1 cellular context compared by ENCODE assay signal in the genomic region with DNA sequence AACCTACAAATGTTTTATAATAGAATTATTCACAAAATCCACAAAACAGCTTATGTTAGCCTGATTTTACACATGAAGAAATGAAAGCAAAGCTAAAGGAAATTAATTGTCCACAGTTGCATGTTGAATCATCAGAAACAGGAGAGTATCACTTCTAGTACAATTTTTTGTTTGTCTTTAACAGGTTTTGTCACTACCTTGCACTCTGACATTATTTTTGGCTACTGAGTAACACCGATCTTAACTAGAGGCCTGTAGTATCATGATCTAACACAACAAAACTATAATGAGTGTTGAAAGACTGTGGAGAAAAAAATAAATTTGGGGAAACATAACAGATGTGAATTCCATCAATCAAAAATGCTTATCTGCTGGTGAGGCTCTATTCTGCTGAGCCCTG.
TF ChIP-seq lines count a peak whose summit lies in the region.

No MANE protein-coding gene starts in this region.

TF ChIP-seq in SK-N-SH treated with all-trans-retinoic acid at 6 μM for 48 hours, 23 proteins besides CTCF, POLR2A, EP300 and RAD21 (continued from another document):
- TF ChIP-seq PPARA (CRISPR knock-in tag; IDR thresholded peaks at IDR 0.05; ENCODE audit: borderline replicate concordance) (no peak), ESRRG (CRISPR knock-in tag; IDR thresholded peaks at IDR 0.05) (no peak), ZNF565 (CRISPR knock-in tag; conservative IDR thresholded peaks at IDR 0.05; ENCODE audit: low read depth) (no peak), BACH2 (CRISPR knock-in tag; IDR thresholded peaks at IDR 0.05; ENCODE audit: borderline replicate concordance) (no peak), OSR1 (CRISPR knock-in tag; IDR thresholded peaks at IDR 0.05) (no peak), TOX (CRISPR knock-in tag; IDR thresholded peaks at IDR 0.05; ENCODE audit: borderline replicate concordance) (no peak)
- TF ChIP-seq, protein P1, sequence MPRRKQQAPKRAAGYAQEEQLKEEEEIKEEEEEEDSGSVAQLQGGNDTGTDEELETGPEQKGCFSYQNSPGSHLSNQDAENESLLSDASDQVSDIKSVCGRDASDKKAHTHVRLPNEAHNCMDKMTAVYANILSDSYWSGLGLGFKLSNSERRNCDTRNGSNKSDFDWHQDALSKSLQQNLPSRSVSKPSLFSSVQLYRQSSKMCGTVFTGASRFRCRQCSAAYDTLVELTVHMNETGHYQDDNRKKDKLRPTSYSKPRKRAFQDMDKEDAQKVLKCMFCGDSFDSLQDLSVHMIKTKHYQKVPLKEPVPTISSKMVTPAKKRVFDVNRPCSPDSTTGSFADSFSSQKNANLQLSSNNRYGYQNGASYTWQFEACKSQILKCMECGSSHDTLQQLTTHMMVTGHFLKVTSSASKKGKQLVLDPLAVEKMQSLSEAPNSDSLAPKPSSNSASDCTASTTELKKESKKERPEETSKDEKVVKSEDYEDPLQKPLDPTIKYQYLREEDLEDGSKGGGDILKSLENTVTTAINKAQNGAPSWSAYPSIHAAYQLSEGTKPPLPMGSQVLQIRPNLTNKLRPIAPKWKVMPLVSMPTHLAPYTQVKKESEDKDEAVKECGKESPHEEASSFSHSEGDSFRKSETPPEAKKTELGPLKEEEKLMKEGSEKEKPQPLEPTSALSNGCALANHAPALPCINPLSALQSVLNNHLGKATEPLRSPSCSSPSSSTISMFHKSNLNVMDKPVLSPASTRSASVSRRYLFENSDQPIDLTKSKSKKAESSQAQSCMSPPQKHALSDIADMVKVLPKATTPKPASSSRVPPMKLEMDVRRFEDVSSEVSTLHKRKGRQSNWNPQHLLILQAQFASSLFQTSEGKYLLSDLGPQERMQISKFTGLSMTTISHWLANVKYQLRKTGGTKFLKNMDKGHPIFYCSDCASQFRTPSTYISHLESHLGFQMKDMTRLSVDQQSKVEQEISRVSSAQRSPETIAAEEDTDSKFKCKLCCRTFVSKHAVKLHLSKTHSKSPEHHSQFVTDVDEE (CRISPR knock-in tag; IDR thresholded peaks at IDR 0.05) = no peak
- TF ChIP-seq, protein P2, sequence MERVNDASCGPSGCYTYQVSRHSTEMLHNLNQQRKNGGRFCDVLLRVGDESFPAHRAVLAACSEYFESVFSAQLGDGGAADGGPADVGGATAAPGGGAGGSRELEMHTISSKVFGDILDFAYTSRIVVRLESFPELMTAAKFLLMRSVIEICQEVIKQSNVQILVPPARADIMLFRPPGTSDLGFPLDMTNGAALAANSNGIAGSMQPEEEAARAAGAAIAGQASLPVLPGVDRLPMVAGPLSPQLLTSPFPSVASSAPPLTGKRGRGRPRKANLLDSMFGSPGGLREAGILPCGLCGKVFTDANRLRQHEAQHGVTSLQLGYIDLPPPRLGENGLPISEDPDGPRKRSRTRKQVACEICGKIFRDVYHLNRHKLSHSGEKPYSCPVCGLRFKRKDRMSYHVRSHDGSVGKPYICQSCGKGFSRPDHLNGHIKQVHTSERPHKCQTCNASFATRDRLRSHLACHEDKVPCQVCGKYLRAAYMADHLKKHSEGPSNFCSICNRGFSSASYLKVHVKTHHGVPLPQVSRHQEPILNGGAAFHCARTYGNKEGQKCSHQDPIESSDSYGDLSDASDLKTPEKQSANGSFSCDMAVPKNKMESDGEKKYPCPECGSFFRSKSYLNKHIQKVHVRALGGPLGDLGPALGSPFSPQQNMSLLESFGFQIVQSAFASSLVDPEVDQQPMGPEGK (CRISPR knock-in tag; IDR thresholded peaks at IDR 0.05; ENCODE audit: borderline replicate concordance) = no peak
